ENCODE assay signal across 10 cellular contexts in the genomic region with DNA sequence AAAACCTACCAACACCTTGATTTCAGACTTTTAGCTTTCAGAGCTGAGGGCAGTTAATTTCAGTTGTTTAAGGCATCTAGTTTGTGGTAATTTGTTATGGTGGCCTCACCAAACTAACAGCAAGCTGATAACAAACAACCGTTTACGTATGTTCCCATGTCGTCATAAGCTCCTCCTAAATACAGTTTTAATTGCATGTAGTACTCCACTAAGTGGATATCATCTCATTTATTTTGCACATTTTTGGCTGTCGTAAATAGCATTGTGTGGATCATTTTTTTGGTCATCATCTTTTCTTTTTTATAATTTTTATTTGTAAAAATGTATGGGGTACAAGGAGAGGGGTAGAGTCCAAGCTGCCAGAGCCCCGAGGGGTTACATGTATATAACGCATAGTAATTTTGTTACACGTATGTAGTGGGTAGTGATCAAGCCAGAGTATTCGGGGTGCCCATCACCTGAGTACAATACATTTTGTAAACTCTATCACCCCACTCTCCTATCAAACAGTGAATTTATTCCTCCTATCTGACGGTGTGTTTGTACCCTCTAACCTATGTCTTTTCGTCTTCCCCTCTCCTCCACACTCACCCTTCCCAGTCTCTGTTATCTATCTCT.
"Had no signal": no experiment of that assay in that cellular context is flagged by ENCODE, and none has a peak within 500 bp of the region (broad histone marks: within the 10 kb centered on the region; RNA-seq: fewer than 3 reads in every experiment).

No MANE protein-coding gene starts in this region.

- ATAC-seq: HCT116 had no signal

- H3K9me3 ChIP-seq: HAP-1 had no signal

- H2AFZ ChIP-seq: GM23248 had no signal

- H3K4me3 Mint-ChIP-seq: H9, HFFc6 had no signal

- H3K4me1 ChIP-seq: HAP-1 had no signal

- DNase-seq: GM23248, GOT3, H7, H9, HCEC 1CT, HFFc6 had no signal

- H3K4me3 ChIP-seq: GM23248, HAP-1 had no signal

- H3K36me3 ChIP-seq: HAP-1 had no signal

- H3K27ac Mint-ChIP-seq: H9, HFFc6 had no signal

- H3K27ac ChIP-seq: GM23248 had no signal

- FAIRE-seq: H1, H54 had no signal

- H3K9ac ChIP-seq: GM23248 had no signal
